Comparison of ENCODE assay signal across 8 cellular contexts in genomic region chr16:30355144-30355953, GRCh38.
A peak's percentile ranks its signal among the peaks of the same experiment; 100 is the strongest.
DNase-seq lines count a peak whose midpoint lies in the region; ATAC-seq and TF ChIP-seq lines count a peak whose summit lies in the region.

TSS of gene CD2BP2 (minus strand) at chr16:30355308. CDS start at chr16:30354681, 627 bp downstream.

- DNase-seq in AML-193 (lab: John Stamatoyannopoulos, UW): peak; percentile 96 to 97
- DNase-seq in GM19240 (ENCODE audit: insufficient read length, low spot score): peak; percentile 88
- DNase-seq in NCI-H69 (lab: John Stamatoyannopoulos, UW): peak; percentile 100
- DNase-seq in activated CD4-positive, alpha-beta T cell treated with anti-CD3 and anti-CD28 coated beads, Interleukin-2, amount 50 U/mL, for 1 hour: peak; percentile 83
- DNase-seq in coronary artery (ENCODE audit: low spot score): peak; percentile 99
- peak; percentile 76 to 89 (median 81) for DNase-seq in stimulated activated CD4-positive, alpha-beta T cell treated with anti-CD3 and anti-CD28 coated beads, Interleukin-1b, Interleukin-23, amount 100 ng/mL, for 24 hours (ENCODE audit: low read depth in 4 of 4, low spot score in 1 of 4)

- ATAC-seq in HG03460 (IDR thresholded peaks at IDR 0.05; ENCODE audit: unreplicated experiment): peak; percentile 57

- H3K27ac ChIP-seq in coronary artery: peak within 1 kb of the TSS; percentile 91 to 99
- H3K27ac ChIP-seq in layer of hippocampus (ENCODE audit: low read depth, low read length): peak within 1 kb of the TSS; percentile 93

- no peaks in the 10 kb centered on the region for H3K27me3 ChIP-seq in layer of hippocampus (ENCODE audit: control insufficient read depth, insufficient read depth, low read length)

- TF ChIP-seq CTCF in coronary artery (IDR thresholded peaks at IDR 0.05): no peak

- H3K4me3 ChIP-seq in coronary artery: peak within 1 kb of the TSS; percentile 90

Comparison
In these comparisons a context has a peak if more than half of its experiments do, and no peak if none do; other contexts are left out.
1. Peak in every context shown above with its lines: DNase-seq, ATAC-seq, H3K4me3 ChIP-seq and H3K27ac ChIP-seq.